1 cellular context compared by ENCODE assay signal in genomic region chr20:38875170-38875993, GRCh38.
TF ChIP-seq lines count a peak whose summit lies in the region.

No MANE protein-coding gene starts in this region.

TF ChIP-seq in GM12878, 131 proteins besides CTCF, POLR2A, EP300 and RAD21 (continued from another document and continues in another):
- TF ChIP-seq MXI1 (IDR thresholded peaks at IDR 0.05; ENCODE audit: low read depth, low read length): peak; percentile 26
- peak; percentile 45 for TF ChIP-seq ZSCAN29 (IDR thresholded peaks at IDR 0.05)
- TF ChIP-seq MLLT1 (IDR thresholded peaks at IDR 0.05): peak; percentile 88
- TF ChIP-seq KAT2A (conservative IDR thresholded peaks at IDR 0.05; ENCODE audit: control insufficient read depth, low read depth, low read length): no peak
- no peak for TF ChIP-seq ELK1 (IDR thresholded peaks at IDR 0.05; ENCODE audit: low read depth, low read length)
- TF ChIP-seq JUNB (IDR thresholded peaks at IDR 0.05): peak; percentile 80
- peak; percentile 92 for TF ChIP-seq NBN (IDR thresholded peaks at IDR 0.05)
- peak; percentile 40; the same call in 1 of the 2 replicates for TF ChIP-seq PKNOX1 (IDR thresholded peaks at IDR 0.05)
- peak; percentile 35; the same call in 1 of the 2 replicates for TF ChIP-seq MAX (IDR thresholded peaks at IDR 0.05; ENCODE audit: low read depth, low read length)
- TF ChIP-seq RUNX3 (IDR thresholded peaks at IDR 0.05; ENCODE audit: low read length): peak; percentile 93
- no peak for TF ChIP-seq ZNF622 (IDR thresholded peaks at IDR 0.05)
- TF ChIP-seq BCL3 (IDR thresholded peaks at IDR 0.05; ENCODE audit: borderline replicate concordance, insufficient read depth, low read depth, low read length, poor library complexity, severe bottlenecking): peak; percentile 87
- TF ChIP-seq NRF1 (conservative IDR thresholded peaks at IDR 0.05; ENCODE audit: low read depth, low read length): no peak
- peak; percentile 89 for TF ChIP-seq ATF7 (IDR thresholded peaks at IDR 0.05; ENCODE audit: low read depth)
- TF ChIP-seq YBX1 (IDR thresholded peaks at IDR 0.05): no peak
- TF ChIP-seq TCF7 (IDR thresholded peaks at IDR 0.05; ENCODE audit: borderline replicate concordance): no peak
- peak; percentile 76 for TF ChIP-seq ZNF384 (IDR thresholded peaks at IDR 0.05; ENCODE audit: borderline replicate concordance, low read depth, low read length)
- TF ChIP-seq YY1 (IDR thresholded peaks at IDR 0.05; ENCODE audit: low read depth, low read length): peak; percentile 81; the same call in 1 of the 2 replicates
- peak in 1 of 2 experiments; percentile 97; a peak in 2 of 4 replicates for TF ChIP-seq ETV6 (conservative IDR thresholded peaks at IDR 0.05 in 1 of 2, IDR thresholded peaks at IDR 0.05 in 1 of 2; ENCODE audit: borderline replicate concordance in 1 of 2, low read depth in 1 of 2)
- 0 out of 2 replicates have a peak, but pooled peaks have one; percentile 55 for TF ChIP-seq GABPA (IDR thresholded peaks at IDR 0.05; ENCODE audit: low read depth)
- TF ChIP-seq NR2F1 (conservative IDR thresholded peaks at IDR 0.05): peak; percentile 98
- TF ChIP-seq NFYA (IDR thresholded peaks at IDR 0.05; ENCODE audit: borderline replicate concordance, low read depth, low read length): no peak
- no peak for TF ChIP-seq SUZ12 (IDR thresholded peaks at IDR 0.05; ENCODE audit: unreplicated experiment)
- TF ChIP-seq RAD51 (IDR thresholded peaks at IDR 0.05): no peak
- peak; percentile 98 for TF ChIP-seq NFIC (IDR thresholded peaks at IDR 0.05; ENCODE audit: low read depth, low read length)
- peak in 1 of 2 experiments; percentile 81; a peak in 2 of 3 replicates for TF ChIP-seq EGR1 (IDR thresholded peaks at IDR 0.05; ENCODE audit: borderline replicate concordance in 1 of 2, low read depth in 2 of 2, low read length in 2 of 2)
- TF ChIP-seq RB1 (IDR thresholded peaks at IDR 0.05; ENCODE audit: borderline replicate concordance): no peak
- peak; percentile 55; the same call in 1 of the 2 replicates for TF ChIP-seq CREB1 (IDR thresholded peaks at IDR 0.05; ENCODE audit: low read depth)
- TF ChIP-seq PML (IDR thresholded peaks at IDR 0.05; ENCODE audit: low read length): no peak
- no peak; the same call in 1 of the 2 replicates for TF ChIP-seq NKRF (conservative IDR thresholded peaks at IDR 0.05)
- no peak for TF ChIP-seq HDAC6 (IDR thresholded peaks at IDR 0.05; ENCODE audit: unreplicated experiment)
- TF ChIP-seq TAF1 (IDR thresholded peaks at IDR 0.05; ENCODE audit: borderline replicate concordance, low read depth, low read length): peak; percentile 58
- TF ChIP-seq FOXK2 (IDR thresholded peaks at IDR 0.05): no peak; the same call in 1 of the 2 replicates
- no peak for TF ChIP-seq ZNF274 (IDR thresholded peaks at IDR 0.05; ENCODE audit: insufficient read depth, insufficient read length)
- no peak for TF ChIP-seq HSF1 (IDR thresholded peaks at IDR 0.05; ENCODE audit: low read depth, low read length)
- peak; percentile 90; the same call in 1 of the 2 replicates for TF ChIP-seq CHD2 (IDR thresholded peaks at IDR 0.05; ENCODE audit: borderline replicate concordance, low read depth, low read length)
- no peak for TF ChIP-seq RCOR1 (conservative IDR thresholded peaks at IDR 0.05; ENCODE audit: low read depth, low read length)
- peak; percentile 96 for TF ChIP-seq IKZF1 (conservative IDR thresholded peaks at IDR 0.05)
- TF ChIP-seq HDAC2 (IDR thresholded peaks at IDR 0.05): no peak
- peak; percentile 98 for TF ChIP-seq TBL1XR1 (IDR thresholded peaks at IDR 0.05; ENCODE audit: low read depth, low read length)
- TF ChIP-seq SIN3A (IDR thresholded peaks at IDR 0.05; ENCODE audit: low read depth, low read length): peak; percentile 26; the same call in 1 of the 2 replicates
- peak; percentile 93 for TF ChIP-seq BCL11A (IDR thresholded peaks at IDR 0.05; ENCODE audit: low read depth, low read length)
- TF ChIP-seq MYB (IDR thresholded peaks at IDR 0.05; ENCODE audit: borderline replicate concordance, low read depth, low read length): 0 out of 2 replicates have a peak, but pooled peaks have one; percentile 74
- no peak for TF ChIP-seq CUX1 (IDR thresholded peaks at IDR 0.05; ENCODE audit: insufficient replicate concordance, low read depth, low read length)
- TF ChIP-seq CHD4 (IDR thresholded peaks at IDR 0.05): no peak
- TF ChIP-seq ZNF207 (IDR thresholded peaks at IDR 0.05; ENCODE audit: borderline replicate concordance): 0 out of 2 replicates have a peak, but pooled peaks have one; percentile 30
- peak; percentile 93 for TF ChIP-seq EED (IDR thresholded peaks at IDR 0.05; ENCODE audit: low read depth)
- peak; percentile 90 to 93 for TF ChIP-seq BHLHE40 (IDR thresholded peaks at IDR 0.05; ENCODE audit: borderline replicate concordance in 1 of 2, low read depth in 2 of 2, low read length in 1 of 2)
- TF ChIP-seq CBX5 (IDR thresholded peaks at IDR 0.05; ENCODE audit: low read depth): no peak
- TF ChIP-seq ATF2 (IDR thresholded peaks at IDR 0.05; ENCODE audit: low read length): peak; percentile 92
- no peak; the same call in 1 of the 2 replicates for TF ChIP-seq ZBED1 (IDR thresholded peaks at IDR 0.05; ENCODE audit: borderline replicate concordance)
- no peak for TF ChIP-seq SMARCA5 (IDR thresholded peaks at IDR 0.05)
- peak in 1 of 2 experiments; percentile 58; a peak in 2 of 4 replicates for TF ChIP-seq SRF (IDR thresholded peaks at IDR 0.05; ENCODE audit: low read depth in 2 of 2, low read length in 2 of 2)
- no peak for TF ChIP-seq FOS (IDR thresholded peaks at IDR 0.05; ENCODE audit: borderline replicate concordance, extremely low read depth, insufficient read length)
- no peak for TF ChIP-seq SREBF2 (IDR thresholded peaks at IDR 0.05; ENCODE audit: low read length)
- peak; percentile 99 for TF ChIP-seq FOXM1 (IDR thresholded peaks at IDR 0.05; ENCODE audit: low read depth, low read length)
- TF ChIP-seq POU2F2 (IDR thresholded peaks at IDR 0.05; ENCODE audit: borderline replicate concordance, low read depth, low read length): peak; percentile 89; the same call in 2 of the 3 replicates
